In genomic region chr5:177311723-177312648, GRCh38 we compare ENCODE assay signal across 8 cellular contexts. TPM values are rescaled to one million over a fixed set of nuclear protein-coding genes. Genes with fewer than 3 reads are reported as not detected.
A peak's percentile ranks its signal among the peaks of the same experiment; 100 is the strongest.
DNase-seq lines count a peak whose midpoint lies in the region; ATAC-seq, FAIRE-seq and TF ChIP-seq lines count a peak whose summit lies in the region.

A gene with protein sequence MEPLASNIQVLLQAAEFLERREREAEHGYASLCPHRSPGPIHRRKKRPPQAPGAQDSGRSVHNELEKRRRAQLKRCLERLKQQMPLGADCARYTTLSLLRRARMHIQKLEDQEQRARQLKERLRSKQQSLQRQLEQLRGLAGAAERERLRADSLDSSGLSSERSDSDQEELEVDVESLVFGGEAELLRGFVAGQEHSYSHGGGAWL (minus strand): TSS chr5:177311898. CDS start chr5:177311830, 68 bp downstream.

- no peak for FAIRE-seq in pancreas (lab: Jason Lieb, UNC)

- H3K27me3 ChIP-seq in pancreas (no peaks in the 10 kb centered on the region), tibial artery (no peaks in the 10 kb centered on the region)

- no peaks in the 10 kb centered on the region for H3K9me3 Mint-ChIP-seq in activated naive CD4-positive, alpha-beta T cell treated with anti-CD3 and anti-CD28 coated beads, Interleukin-2, amount 50 U/mL, for 24 hours

- peak within 1 kb of the TSS; percentile 73 for H3K27ac Mint-ChIP-seq in activated naive CD4-positive, alpha-beta T cell treated with anti-CD3 and anti-CD28 coated beads, Interleukin-2, amount 50 U/mL, for 24 hours

- ATAC-seq in HG02678 (IDR thresholded peaks at IDR 0.05; ENCODE audit: unreplicated experiment) (peak; percentile 78), pancreas (peak; percentile 61 to 93 (median 85))

- H3K4me1 ChIP-seq in pancreas (peaks cover 11 to 32% (median 12%) of the 10 kb centered on the region in 3 donors), tibial artery (peaks cover 0 to 23% (median 20%) of the 10 kb centered on the region in 4 donors)

- peak within 1 kb of the TSS; percentile 84 for H3K4me3 Mint-ChIP-seq in activated naive CD4-positive, alpha-beta T cell treated with anti-CD3 and anti-CD28 coated beads, Interleukin-2, amount 50 U/mL, for 24 hours

- DNase-seq in GM12865 (ENCODE audit: low read depth) (peak; percentile 98), NCI-H1105 treated with DMSO at 0.1 percent for 48 hours (lab: John Stamatoyannopoulos, UW) (peak; percentile 89), SKM-1 (lab: John Stamatoyannopoulos, UW; ENCODE audit: unreplicated experiment) (peak; percentile 89), head of caudate nucleus (peak; percentile 89 to 98 (median 96)), pancreas (peak; percentile 92 to 95 (median 94)), tibial artery (peak; percentile 98)

- H3K4me1 Mint-ChIP-seq in activated naive CD4-positive, alpha-beta T cell treated with anti-CD3 and anti-CD28 coated beads, Interleukin-2, amount 50 U/mL, for 24 hours: peaks cover 26% of the 10 kb centered on the region

- H3K27me3 Mint-ChIP-seq in activated naive CD4-positive, alpha-beta T cell treated with anti-CD3 and anti-CD28 coated beads, Interleukin-2, amount 50 U/mL, for 24 hours: no peaks in the 10 kb centered on the region

- intact Hi-C loops in head of caudate nucleus (cut with DNase I): no loop called here
- intact Hi-C loops in pancreas (cut with DNase I): loop anchor here in 1 of 3 donors (10.0 kb wide), 2 partner anchors 73 to 143 kb away; partner anchors contain the start of gene SLC34A1
- intact Hi-C loops in tibial artery (cut with DNase I; ENCODE audit: low total_unique reads): no loop called here

- no peak within 1 kb of the TSS for H3K27ac ChIP-seq in pancreas
- no peak within 1 kb of the TSS for H3K27ac ChIP-seq in tibial artery

- no peaks in the 10 kb centered on the region for H3K9me3 ChIP-seq in pancreas
- H3K9me3 ChIP-seq in tibial artery: no peaks in the 10 kb centered on the region

- H3K4me3 ChIP-seq in GM12865 (ENCODE audit: low read depth, low read length) (peak within 1 kb of the TSS; percentile 76), pancreas (peak within 1 kb of the TSS; percentile 20 to 50 (median 32)), tibial artery (peak within 1 kb of the TSS; percentile 53 to 74)

- H3K36me3 Mint-ChIP-seq in activated naive CD4-positive, alpha-beta T cell treated with anti-CD3 and anti-CD28 coated beads, Interleukin-2, amount 50 U/mL, for 24 hours: no peaks in the 10 kb centered on the region

- TF ChIP-seq CTCF in GM12865 (IDR thresholded peaks at IDR 0.05; ENCODE audit: insufficient read depth, low read depth, low read length, missing control alignments) (no peak), pancreas (IDR thresholded peaks at IDR 0.05) (no peak), tibial artery (IDR thresholded peaks at IDR 0.05) (no peak)

- peaks cover 0 to 6% (median 0%) of the 10 kb centered on the region in 3 donors for H3K36me3 ChIP-seq in pancreas
- peaks cover 0 to 12% (median 9%) of the 10 kb centered on the region in 3 donors for H3K36me3 ChIP-seq in tibial artery

- WGBS in pancreas, 2 donors: 9 to 20% methylated on average over 70 to 78 of the region's 78 CpGs

RNA-seq across cellular contexts. Expression of the gene that starts here (rescaled TPM):
- total RNA-seq in pancreas: 1 to 10 TPM; 3.0 to 7.1 (median 5.4) TPM
- polyA plus RNA-seq in pancreas: 10 to 100 TPM; 34.2 to 55.0 TPM
